In the genomic region with DNA sequence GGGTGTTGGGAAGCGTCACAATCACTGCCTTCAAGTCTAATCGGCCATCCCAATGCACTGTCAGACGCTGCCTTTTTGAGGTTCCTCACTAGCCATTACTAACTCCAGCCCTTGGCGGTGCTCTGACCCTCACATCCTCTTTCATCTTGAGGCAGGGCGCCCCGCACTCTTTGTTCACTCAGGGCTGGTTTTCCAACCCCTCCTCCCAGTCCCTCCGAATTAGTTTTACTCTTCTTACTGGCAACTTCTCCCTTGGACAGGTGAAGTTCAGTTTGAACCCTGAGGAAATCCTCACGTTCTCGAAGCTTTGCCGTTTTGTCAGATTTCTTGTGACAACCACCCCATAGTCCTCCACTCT, we compare ENCODE assay signal across 8 cellular contexts. TPM values are rescaled to one million over a fixed set of nuclear protein-coding genes. Genes with fewer than 3 reads are reported as not detected.
A peak's percentile ranks its signal among the peaks of the same experiment; 100 is the strongest.
DNase-seq lines count a peak whose midpoint lies in the region; ATAC-seq and TF ChIP-seq lines count a peak whose summit lies in the region.

No MANE protein-coding gene starts in this region.

- peaks cover 41% of the 10 kb centered on the region for H3K4me1 Mint-ChIP-seq in stimulated activated naive CD8-positive, alpha-beta T cell treated with anti-CD3 and anti-CD28 coated beads, Interleukin-15, Interleukin-2, amounts not matched to agents 100 ng/mL and 50 ng/mL, for 24 hours (ENCODE audit: low read depth)

- H3K4me3 ChIP-seq in SK-N-MC: peak overlapping the region; percentile 93
- H3K4me3 ChIP-seq in fibroblast of villous mesenchyme (ENCODE audit: low read depth, low read length): peak overlapping the region; percentile 71
- peak overlapping the region; percentile 74 for H3K4me3 ChIP-seq in smooth muscle cell

- H4K20me1 ChIP-seq in smooth muscle cell (ENCODE audit: low read depth): peaks cover 10% of the 10 kb centered on the region

- no peaks in the 10 kb centered on the region for H3K27me3 ChIP-seq in smooth muscle cell (ENCODE audit: low read depth)

- peak overlapping the region; percentile 83 for H3K27ac Mint-ChIP-seq in stimulated activated naive CD8-positive, alpha-beta T cell treated with anti-CD3 and anti-CD28 coated beads, Interleukin-15, Interleukin-2, amounts not matched to agents 100 ng/mL and 50 ng/mL, for 24 hours

- H3K9me3 ChIP-seq in SK-N-MC (ENCODE audit: low read depth, low read length) (no peaks in the 10 kb centered on the region), smooth muscle cell (replicated peaks; ENCODE audit: low read depth) (no peaks in the 10 kb centered on the region)

- H3K4me2 ChIP-seq in smooth muscle cell: peak overlapping the region; percentile 96

- H3K9me3 Mint-ChIP-seq in stimulated activated naive CD8-positive, alpha-beta T cell treated with anti-CD3 and anti-CD28 coated beads, Interleukin-15, Interleukin-2, amounts not matched to agents 100 ng/mL and 50 ng/mL, for 24 hours: no peaks in the 10 kb centered on the region

- H3F3A ChIP-seq in smooth muscle cell (ENCODE audit: low read depth): peaks cover 12% of the 10 kb centered on the region

- H3K36me3 ChIP-seq in SK-N-MC (ENCODE audit: insufficient read depth, low read length) (peaks cover 36% of the 10 kb centered on the region), smooth muscle cell (ENCODE audit: low read depth) (no peaks in the 10 kb centered on the region)

- no peak for DNase-seq in stimulated activated naive CD8-positive, alpha-beta T cell treated with anti-CD3 and anti-CD28 coated beads, Interleukin-15, Interleukin-2, amounts not matched to agents 100 U/mL and 50 U/mL, for 24 hours
- DNase-seq in SK-N-MC (ENCODE audit: low read depth, low spot score) (no peak), fibroblast of villous mesenchyme (ENCODE audit: low read depth) (no peak), smooth muscle cell (lab: John Stamatoyannopoulos, UW; ENCODE audit: unreplicated experiment) (no peak), midbrain (lab: John Stamatoyannopoulos, UW) (no peak), LoVo (ENCODE audit: low spot score) (no peak)

- peaks cover 8% of the 10 kb centered on the region for H3K79me2 ChIP-seq in smooth muscle cell (ENCODE audit: low read depth)

- H3K9ac ChIP-seq in SK-N-MC (ENCODE audit: insufficient read length): peak overlapping the region; percentile 78
- H3K9ac ChIP-seq in smooth muscle cell (ENCODE audit: low read depth): peak overlapping the region; percentile 79

- H3K36me3 Mint-ChIP-seq in stimulated activated naive CD8-positive, alpha-beta T cell treated with anti-CD3 and anti-CD28 coated beads, Interleukin-15, Interleukin-2, amounts not matched to agents 100 ng/mL and 50 ng/mL, for 24 hours (ENCODE audit: low read depth): peaks cover 52% of the 10 kb centered on the region

- peak overlapping the region; percentile 97 for H3K4me3 Mint-ChIP-seq in stimulated activated naive CD8-positive, alpha-beta T cell treated with anti-CD3 and anti-CD28 coated beads, Interleukin-15, Interleukin-2, amounts not matched to agents 100 ng/mL and 50 ng/mL, for 24 hours

- no peak for ATAC-seq in stimulated activated naive CD8-positive, alpha-beta T cell treated with anti-CD3 and anti-CD28 coated beads, Interleukin-15, Interleukin-2, amounts not matched to agents 100 U/mL and 50 U/mL, for 24 hours
- ATAC-seq in GM19035 (IDR thresholded peaks at IDR 0.05; ENCODE audit: unreplicated experiment): no peak

- TF ChIP-seq CTCF in fibroblast of villous mesenchyme (IDR thresholded peaks at IDR 0.05; ENCODE audit: insufficient read depth, low read depth, low read length): no peak
- no peak for TF ChIP-seq CTCF in smooth muscle cell (IDR thresholded peaks at IDR 0.05; ENCODE audit: borderline replicate concordance, insufficient read depth, poor library complexity, severe bottlenecking)

- peaks cover 12% of the 10 kb centered on the region for H3K4me1 ChIP-seq in smooth muscle cell (ENCODE audit: low read depth)

- H3K27ac ChIP-seq in SK-N-MC: peak overlapping the region; percentile 81
- H3K27ac ChIP-seq in smooth muscle cell (ENCODE audit: low read depth): peak overlapping the region; percentile 95

- peak overlapping the region; percentile 11 for H2AFZ ChIP-seq in smooth muscle cell (ENCODE audit: low read depth)

- 16% methylated on average over 10 of the region's 10 CpGs for WGBS in smooth muscle cell (ENCODE audit: low lambda C conversion rate)

- H3K27me3 Mint-ChIP-seq in stimulated activated naive CD8-positive, alpha-beta T cell treated with anti-CD3 and anti-CD28 coated beads, Interleukin-15, Interleukin-2, amounts not matched to agents 100 ng/mL and 50 ng/mL, for 24 hours: no peaks in the 10 kb centered on the region

RNA-seq across cellular contexts. Expression of gene ZC3H10, which starts 0.6 kb away (rescaled TPM):
- total RNA-seq in fibroblast of villous mesenchyme: 3.9 and 4.3 TPM in 2 replicates
- 1.9 and 6.7 TPM in 2 replicates for total RNA-seq in smooth muscle cell
- polyA plus RNA-seq in smooth muscle cell: 2.8 TPM in 2 replicates

RNA-seq across cellular contexts. Expression of gene RPL41, which starts 2.2 kb away (rescaled TPM):
- total RNA-seq in fibroblast of villous mesenchyme (1,700 and 3,242 TPM in 2 replicates), smooth muscle cell (2,929 and 3,246 TPM in 2 replicates)
- polyA plus RNA-seq in smooth muscle cell: 2,414 and 2,571 TPM in 2 replicates

RNA-seq across cellular contexts. Expression of gene ESYT1, which starts 9.4 kb away (rescaled TPM):
- total RNA-seq in fibroblast of villous mesenchyme: 300 and 327 TPM in 2 replicates
- total RNA-seq in smooth muscle cell: 76.0 and 87.7 TPM in 2 replicates
- 69.5 and 77.0 TPM in 2 replicates for polyA plus RNA-seq in smooth muscle cell

RNA-seq across cellular contexts. Expression of gene PA2G4, which starts 14.3 kb away (rescaled TPM):
- total RNA-seq in fibroblast of villous mesenchyme: 119 and 158 TPM in 2 replicates
- 88.6 and 118 TPM in 2 replicates for total RNA-seq in smooth muscle cell
- 99.8 and 113 TPM in 2 replicates for polyA plus RNA-seq in smooth muscle cell

RNA-seq across cellular contexts. Expression of gene MYL6B, which starts 33.7 kb away (rescaled TPM):
- total RNA-seq in fibroblast of villous mesenchyme (68.2 and 70.9 TPM in 2 replicates), smooth muscle cell (44.5 and 59.0 TPM in 2 replicates)
- polyA plus RNA-seq in smooth muscle cell: 107 and 121 TPM in 2 replicates
